13 cellular contexts compared by ENCODE assay signal in the genomic region with DNA sequence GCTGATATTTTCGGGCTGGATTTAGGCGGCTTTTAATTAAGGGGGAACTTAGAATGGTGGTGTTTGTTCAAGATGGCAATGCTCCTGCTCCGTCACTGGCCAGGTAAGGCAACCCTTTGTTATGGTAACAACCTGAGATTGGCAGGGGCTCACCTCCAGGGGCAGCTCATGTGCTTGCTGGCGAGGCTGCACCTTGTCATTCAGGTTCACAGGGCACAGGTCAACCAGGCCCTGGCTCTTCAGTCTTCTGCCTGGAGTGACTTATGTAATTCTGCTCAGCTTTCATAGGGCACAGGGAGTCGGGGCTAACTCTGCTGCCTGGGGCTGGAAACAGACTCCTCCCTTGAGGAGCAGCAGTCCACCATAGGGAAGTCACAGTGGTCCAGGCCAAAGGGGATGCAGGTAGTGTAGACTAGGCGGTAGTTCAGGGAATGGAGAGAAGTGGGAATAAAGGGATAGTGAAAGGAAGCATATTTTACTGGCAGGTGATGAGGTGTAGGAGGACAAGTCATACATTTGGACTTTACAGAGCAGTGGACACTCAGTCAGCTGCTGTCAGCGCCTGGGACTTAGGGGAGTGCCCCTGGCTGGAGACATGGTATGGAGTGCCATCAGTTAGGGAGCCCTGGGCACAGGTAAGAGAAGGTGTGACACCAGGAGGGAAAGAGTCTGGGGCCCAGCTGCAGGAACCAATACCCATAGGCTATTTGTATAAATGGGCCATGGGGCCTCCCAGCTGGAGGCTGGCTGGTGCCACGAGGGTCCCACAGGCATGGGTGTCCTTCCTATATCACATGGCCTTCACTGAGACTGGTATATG. TPM values are rescaled to one million over a fixed set of nuclear protein-coding genes. Genes with fewer than 3 reads are reported as not detected.
A peak's percentile ranks its signal among the peaks of the same experiment; 100 is the strongest.
DNase-seq lines count a peak whose midpoint lies in the region; ATAC-seq, FAIRE-seq and TF ChIP-seq lines count a peak whose summit lies in the region.
"Had no signal": no experiment of that assay in that cellular context is flagged by ENCODE, and none has a peak within 500 bp of the region (broad histone marks: within the 10 kb centered on the region; RNA-seq: fewer than 3 reads in every experiment).

No MANE protein-coding gene starts in this region.

- H4K20me1 ChIP-seq in mammary epithelial cell (ENCODE audit: insufficient read depth, low read length): no peaks in the 10 kb centered on the region

- peak; percentile 9 for FAIRE-seq in urothelium cell line (lab: Jason Lieb, UNC)

- H3K27ac Mint-ChIP-seq in MCF 10A (ENCODE audit: low read depth, unreplicated experiment) (peak overlapping the region; percentile 11), activated B cell treated with CpG ODN at 0.5 μM for 24 hours (peak overlapping the region; percentile 96), immature natural killer cell (peak overlapping the region; percentile 47 to 96 (median 90))

- H3K4me1 Mint-ChIP-seq in MCF 10A (ENCODE audit: insufficient read depth, unreplicated experiment) (peaks cover 21% of the 10 kb centered on the region), activated B cell treated with CpG ODN at 0.5 μM for 24 hours (peaks cover 25% of the 10 kb centered on the region), immature natural killer cell (peaks cover 20 to 26% of the 10 kb centered on the region in 2 donors)

- intact Hi-C loops in MCF 10A (cut with micrococcal nuclease): loop anchor here (5.0 kb wide), 1 partner anchor 64 kb away; no protein-coding TSS in a partner anchor
- intact Hi-C loops in mammary epithelial cell (cut with micrococcal nuclease): loop anchor here (10.0 kb wide), 1 partner anchor 292 kb away; a partner anchor contains a TSS
- intact Hi-C loops in activated B cell treated with CpG ODN at 0.5 μM for 24 hours (cut with micrococcal nuclease): loop anchor here (5.0 kb wide), 2 partner anchors 36 to 119 kb away; a partner anchor contains a TSS

- H3K4me3 ChIP-seq in mammary epithelial cell (replicated peaks in 1 of 3; ENCODE audit: insufficient read depth in 1 of 3, low read depth in 2 of 3, low read length in 3 of 3) (no peak overlapping the region), H7 (ENCODE audit: insufficient read depth, low read depth, low read length) (no peak overlapping the region)

- peaks cover 5% of the 10 kb centered on the region for H3K36me3 ChIP-seq in mammary epithelial cell (ENCODE audit: insufficient read depth, low read length)
- peaks cover 15% of the 10 kb centered on the region for H3K36me3 ChIP-seq in H7 (replicated peaks; ENCODE audit: control insufficient read depth, insufficient read depth, low read length)

- H3K4me1 ChIP-seq in mammary epithelial cell (ENCODE audit: insufficient read depth, low read length): peaks cover 28% of the 10 kb centered on the region

- in situ Hi-C loops in mammary epithelial cell (cut with MboI; ENCODE audit: low sequenced_read_pairs in 2 of 2): no loop called here

- H3K9me3 Mint-ChIP-seq in MCF 10A (ENCODE audit: unreplicated experiment) (no peaks in the 10 kb centered on the region), activated B cell treated with CpG ODN at 0.5 μM for 24 hours (no peaks in the 10 kb centered on the region), immature natural killer cell (no peaks in the 10 kb centered on the region)

- no peak for ATAC-seq in activated B cell treated with CpG ODN at 0.5 μM for 24 hours (ENCODE audit: low read depth)

- H2AFZ ChIP-seq in mammary epithelial cell (ENCODE audit: low read depth, low read length): no peak overlapping the region

- dilution Hi-C loops in mammary epithelial cell (cut with HindIII; ENCODE audit: low sequenced_read_pairs): no loop called here

- H3K9me3 ChIP-seq in mammary epithelial cell (replicated peaks; ENCODE audit: insufficient read depth, low read length): no peaks in the 10 kb centered on the region
- H3K9me3 ChIP-seq: ascending aorta, BE2C had no signal

- H3K27me3 ChIP-seq in mammary epithelial cell (ENCODE audit: insufficient read depth, low read length): no peaks in the 10 kb centered on the region
- H3K27me3 ChIP-seq in H7 (ENCODE audit: control insufficient read depth, insufficient read depth, low read length): no peaks in the 10 kb centered on the region; the same call in 1 of the 2 replicates
- H3K27me3 ChIP-seq: ascending aorta, BE2C had no signal

- H3K27ac ChIP-seq in mammary epithelial cell (ENCODE audit: insufficient read depth, low read depth, low read length): no peak overlapping the region

- POLR2A ChIA-PET in MCF 10A (lab: Yijun Ruan, JAX): interaction anchor here (1.0 to 2.2 kb wide), 9 partner anchors 20 to 111 kb away, joined by 3 to 59 read pairs (median 8); a partner anchor contains a TSS
- POLR2A ChIA-PET in activated B cell treated with CpG ODN at 0.5 μM for 24 hours (lab: Charles Lee): interaction anchor here (0.7 to 2.7 kb wide), 10 partner anchors 8 to 176 kb away, joined by 3 to 84 read pairs (median 4); a partner anchor contains a TSS

- TF ChIP-seq CTCF in MCF 10A (IDR thresholded peaks at IDR 0.05; ENCODE audit: unreplicated experiment) (no peak), mammary epithelial cell (conservative IDR thresholded peaks at IDR 0.05 in 1 of 2, IDR thresholded peaks at IDR 0.05 in 1 of 2; ENCODE audit: extremely low read depth in 1 of 2, insufficient read depth in 1 of 2, low read depth in 1 of 2, low read length in 2 of 2) (no peak), activated B cell treated with CpG ODN at 0.5 μM for 24 hours (IDR thresholded peaks at IDR 0.05) (no peak)

- 79% methylated on average over 8 of the region's 8 CpGs for WGBS in mammary epithelial cell (ENCODE audit: low coverage, missing lambda C conversion rate)

- CTCF ChIA-PET in MCF 10A (lab: Yijun Ruan, JAX) (interaction anchor here (0.6 to 2.1 kb wide), 12 partner anchors 8 to 384 kb away, joined by 3 to 16 read pairs (median 4); a partner anchor contains a TSS), mammary epithelial cell (lab: Charles Lee; ENCODE audit: low non-redundant PET) (interaction anchor here (0.6 to 0.7 kb wide), 3 partner anchors 10 to 240 kb away, joined by 3 to 4 read pairs (median 4); no protein-coding TSS in a partner anchor), activated B cell treated with CpG ODN at 0.5 μM for 24 hours (lab: Charles Lee) (interaction anchor here (0.9 to 2.0 kb wide), 4 partner anchors 31 to 542 kb away, joined by 3 to 8 read pairs (median 4); no protein-coding TSS in a partner anchor)

- H3K79me2 ChIP-seq in mammary epithelial cell (ENCODE audit: insufficient read depth, low read length): peaks cover 33% of the 10 kb centered on the region

- H3K9ac ChIP-seq in mammary epithelial cell (ENCODE audit: insufficient read depth, low read length): no peak overlapping the region

- no peaks in the 10 kb centered on the region for H3K27me3 Mint-ChIP-seq in MCF 10A (ENCODE audit: insufficient read depth, unreplicated experiment)
- no peaks in the 10 kb centered on the region for H3K27me3 Mint-ChIP-seq in activated B cell treated with CpG ODN at 0.5 μM for 24 hours
- H3K27me3 Mint-ChIP-seq in immature natural killer cell (ENCODE audit: low read depth in 3 of 3): peaks cover 0 to 6% (median 3%) of the 10 kb centered on the region in 3 donors

- no TSS peak for BruUV-seq in MCF 10A (replicated peaks; lab: Mats Ljungman, UMichigan)
- BruUV-seq in mammary epithelial cell (replicated peaks; lab: Mats Ljungman, UMichigan): no TSS peak

- no peak overlapping the region for H3K4me2 ChIP-seq in mammary epithelial cell (ENCODE audit: insufficient read depth, low read depth, low read length)

- no peak for DNase-seq in MCF 10A (ENCODE audit: unreplicated experiment)
- no peak for DNase-seq in mammary epithelial cell
- no peak for DNase-seq in activated B cell treated with CpG ODN at 0.5 μM for 24 hours
- no peak for DNase-seq in immature natural killer cell
- no peak for DNase-seq in urothelium cell line (ENCODE audit: low spot score)
- DNase-seq in H7: no peak
- DNase-seq in NCI-H1694 treated with DMSO at 0.1 percent for 48 hours (lab: John Stamatoyannopoulos, UW): no peak
- no peak for DNase-seq in NCI-H1105 (lab: John Stamatoyannopoulos, UW)
- DNase-seq: BE2C; left ventricle myocardium superior; NCI-H1048; stimulated activated naive CD4-positive, alpha-beta T cell treated with Interleukin-2 at 50 U/mL for 16 hours had no signal

- H3K4me3 Mint-ChIP-seq in MCF 10A (ENCODE audit: unreplicated experiment): peak overlapping the region; percentile 89
- H3K4me3 Mint-ChIP-seq in activated B cell treated with CpG ODN at 0.5 μM for 24 hours: peak overlapping the region; percentile 11
- peak overlapping the region; percentile 90 to 94 (median 91) for H3K4me3 Mint-ChIP-seq in immature natural killer cell

- H3K36me3 Mint-ChIP-seq in MCF 10A (ENCODE audit: insufficient read depth, unreplicated experiment): peaks cover 48% of the 10 kb centered on the region
- peaks cover 34% of the 10 kb centered on the region for H3K36me3 Mint-ChIP-seq in activated B cell treated with CpG ODN at 0.5 μM for 24 hours (ENCODE audit: low read depth)
- H3K36me3 Mint-ChIP-seq in immature natural killer cell: no peaks in the 10 kb centered on the region

RNA-seq across cellular contexts. Expression of a gene that starts 1.3 kb away (rescaled TPM):
- total RNA-seq in MCF 10A (2022) (1,031 and 1,126 TPM in 2 replicates), mammary epithelial cell (1,000 to 10,000 TPM in 1 of 2 donors, 100 to 1,000 TPM in 1; 359 to 1,214 TPM), activated B cell treated with CpG ODN at 0.5 μM for 24 hours (308 and 349 TPM in 2 replicates)
- polyA plus RNA-seq in mammary epithelial cell (582 TPM), immature natural killer cell (1,000 to 10,000 TPM in 1 of 3 donors, 100 to 1,000 TPM in 2; 788 to 1,627 (median 947) TPM)
- polyA minus RNA-seq in mammary epithelial cell: 28.8 TPM
- total RNA-seq in H7 (2014; rRNA removed; shearing (Covaris generic)): 952 and 1,162 TPM in 2 replicates

RNA-seq across cellular contexts. Expression of a gene that starts 35.2 kb away (rescaled TPM):
- total RNA-seq in MCF 10A (2022): 9.6 and 11.3 TPM in 2 replicates
- 10 to 100 TPM; 14.7 to 26.3 TPM for total RNA-seq in mammary epithelial cell
- 6.0 TPM for polyA plus RNA-seq in mammary epithelial cell
- polyA minus RNA-seq in mammary epithelial cell: 0.78 TPM
- 24.0 and 30.2 TPM in 2 replicates for total RNA-seq in activated B cell treated with CpG ODN at 0.5 μM for 24 hours
- polyA plus RNA-seq in immature natural killer cell: 1 to 10 TPM in 2 of 3 donors, under 1 TPM in 1; 0.48 to 3.0 (median 2.0) TPM
- 10.7 and 17.4 TPM in 2 replicates for total RNA-seq in H7 (2014; rRNA removed; shearing (Covaris generic))
- total RNA-seq: ascending aorta had no signal

RNA-seq across cellular contexts. Expression of a gene that starts 54.0 kb away (rescaled TPM):
- total RNA-seq in MCF 10A (2022) (not detected in 2 replicates), mammary epithelial cell (not detected), activated B cell treated with CpG ODN at 0.5 μM for 24 hours (15.4 and 18.3 TPM in 2 replicates)
- polyA plus RNA-seq in mammary epithelial cell (0.15 TPM), immature natural killer cell (1 to 10 TPM in 1 of 3 donors, under 1 TPM in 2; 0.61 to 1.2 (median 0.62) TPM)
- not detected for polyA minus RNA-seq in mammary epithelial cell
- 5.0 and 9.3 TPM in 2 replicates for total RNA-seq in H7 (2014; rRNA removed; shearing (Covaris generic))

Comparison
In these comparisons a context has a peak if more than half of its experiments do, and no peak if none do; other contexts are left out.
1. H3K27ac Mint-ChIP-seq: peak in every context shown above with its lines; median percentile 96 in activated B cell treated with CpG ODN at 0.5 μM for 24 hours; 90 in immature natural killer cell; 11 in MCF 10A.
2. H3K4me3 Mint-ChIP-seq: peak in every context shown above with its lines; median percentile 91 in immature natural killer cell; 89 in MCF 10A; 11 in activated B cell treated with CpG ODN at 0.5 μM for 24 hours.